Comparison of ENCODE assay signal across 1 cellular context in the genomic region with DNA sequence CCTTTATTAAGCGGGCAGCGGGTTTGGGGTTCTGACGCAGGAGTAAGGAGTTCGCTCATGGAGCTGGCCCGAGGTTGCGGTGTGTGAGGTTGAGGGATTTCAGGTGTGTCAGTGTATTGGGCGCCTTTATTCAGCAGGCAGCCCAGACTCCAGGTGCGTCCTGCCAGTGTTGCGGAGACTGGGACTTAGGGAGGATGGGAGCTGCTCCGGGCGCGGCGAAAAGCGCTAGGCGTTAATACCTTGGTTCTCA.
TF ChIP-seq lines count a peak whose summit lies in the region.

No MANE protein-coding gene starts in this region.

TF ChIP-seq in HepG2, 621 proteins besides CTCF, POLR2A, EP300 and RAD21 (continues in another document):
- no peak for TF ChIP-seq CBX2 (IDR thresholded peaks at IDR 0.05; ENCODE audit: low read depth, low read length)
- TF ChIP-seq CBX2 (CRISPR knock-in tag; IDR thresholded peaks at IDR 0.05; ENCODE audit: low read depth): no peak
- TF ChIP-seq EZH2 (conservative IDR thresholded peaks at IDR 0.05; ENCODE audit: low read depth, low read length): no peak
- no peak for TF ChIP-seq KLF6 (CRISPR knock-in tag; IDR thresholded peaks at IDR 0.05)
- no peak for TF ChIP-seq SUZ12 (IDR thresholded peaks at IDR 0.05; ENCODE audit: low read depth, low read length)
- TF ChIP-seq, protein P1, sequence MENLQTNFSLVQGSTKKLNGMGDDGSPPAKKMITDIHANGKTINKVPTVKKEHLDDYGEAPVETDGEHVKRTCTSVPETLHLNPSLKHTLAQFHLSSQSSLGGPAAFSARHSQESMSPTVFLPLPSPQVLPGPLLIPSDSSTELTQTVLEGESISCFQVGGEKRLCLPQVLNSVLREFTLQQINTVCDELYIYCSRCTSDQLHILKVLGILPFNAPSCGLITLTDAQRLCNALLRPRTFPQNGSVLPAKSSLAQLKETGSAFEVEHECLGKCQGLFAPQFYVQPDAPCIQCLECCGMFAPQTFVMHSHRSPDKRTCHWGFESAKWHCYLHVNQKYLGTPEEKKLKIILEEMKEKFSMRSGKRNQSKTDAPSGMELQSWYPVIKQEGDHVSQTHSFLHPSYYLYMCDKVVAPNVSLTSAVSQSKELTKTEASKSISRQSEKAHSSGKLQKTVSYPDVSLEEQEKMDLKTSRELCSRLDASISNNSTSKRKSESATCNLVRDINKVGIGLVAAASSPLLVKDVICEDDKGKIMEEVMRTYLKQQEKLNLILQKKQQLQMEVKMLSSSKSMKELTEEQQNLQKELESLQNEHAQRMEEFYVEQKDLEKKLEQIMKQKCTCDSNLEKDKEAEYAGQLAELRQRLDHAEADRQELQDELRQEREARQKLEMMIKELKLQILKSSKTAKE (CRISPR knock-in tag; IDR thresholded peaks at IDR 0.05; ENCODE audit: borderline replicate concordance): no peak
- no peak for TF ChIP-seq KMT2A (CRISPR knock-in tag; IDR thresholded peaks at IDR 0.05)
- no peak for TF ChIP-seq ATRX (CRISPR knock-in tag; IDR thresholded peaks at IDR 0.05; ENCODE audit: borderline replicate concordance)
- TF ChIP-seq KLF9 (CRISPR knock-in tag; IDR thresholded peaks at IDR 0.05; ENCODE audit: low read depth): no peak
- TF ChIP-seq MIXL1 (CRISPR knock-in tag; IDR thresholded peaks at IDR 0.05): no peak
- 0 out of 2 replicates have a peak, but pooled peaks have one; percentile 26 for TF ChIP-seq KDM5A (IDR thresholded peaks at IDR 0.05; ENCODE audit: borderline replicate concordance, low read length)
- 0 out of 2 replicates have a peak, but pooled peaks have one; percentile 9 for TF ChIP-seq HNRNPL (IDR thresholded peaks at IDR 0.05; ENCODE audit: low read depth, low read length)
- no peak for TF ChIP-seq MED8 (CRISPR knock-in tag; IDR thresholded peaks at IDR 0.05; ENCODE audit: insufficient replicate concordance)
- TF ChIP-seq, protein P2, sequence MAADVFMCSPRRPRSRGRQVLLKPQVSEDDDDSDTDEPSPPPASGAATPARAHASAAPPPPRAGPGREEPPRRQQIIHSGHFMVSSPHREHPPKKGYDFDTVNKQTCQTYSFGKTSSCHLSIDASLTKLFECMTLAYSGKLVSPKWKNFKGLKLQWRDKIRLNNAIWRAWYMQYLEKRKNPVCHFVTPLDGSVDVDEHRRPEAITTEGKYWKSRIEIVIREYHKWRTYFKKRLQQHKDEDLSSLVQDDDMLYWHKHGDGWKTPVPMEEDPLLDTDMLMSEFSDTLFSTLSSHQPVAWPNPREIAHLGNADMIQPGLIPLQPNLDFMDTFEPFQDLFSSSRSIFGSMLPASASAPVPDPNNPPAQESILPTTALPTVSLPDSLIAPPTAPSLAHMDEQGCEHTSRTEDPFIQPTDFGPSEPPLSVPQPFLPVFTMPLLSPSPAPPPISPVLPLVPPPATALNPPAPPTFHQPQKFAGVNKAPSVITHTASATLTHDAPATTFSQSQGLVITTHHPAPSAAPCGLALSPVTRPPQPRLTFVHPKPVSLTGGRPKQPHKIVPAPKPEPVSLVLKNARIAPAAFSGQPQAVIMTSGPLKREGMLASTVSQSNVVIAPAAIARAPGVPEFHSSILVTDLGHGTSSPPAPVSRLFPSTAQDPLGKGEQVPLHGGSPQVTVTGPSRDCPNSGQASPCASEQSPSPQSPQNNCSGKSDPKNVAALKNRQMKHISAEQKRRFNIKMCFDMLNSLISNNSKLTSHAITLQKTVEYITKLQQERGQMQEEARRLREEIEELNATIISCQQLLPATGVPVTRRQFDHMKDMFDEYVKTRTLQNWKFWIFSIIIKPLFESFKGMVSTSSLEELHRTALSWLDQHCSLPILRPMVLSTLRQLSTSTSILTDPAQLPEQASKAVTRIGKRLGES (CRISPR knock-in tag; IDR thresholded peaks at IDR 0.05; ENCODE audit: borderline replicate concordance): no peak; the same call in 1 of the 2 replicates
- TF ChIP-seq, protein P3, sequence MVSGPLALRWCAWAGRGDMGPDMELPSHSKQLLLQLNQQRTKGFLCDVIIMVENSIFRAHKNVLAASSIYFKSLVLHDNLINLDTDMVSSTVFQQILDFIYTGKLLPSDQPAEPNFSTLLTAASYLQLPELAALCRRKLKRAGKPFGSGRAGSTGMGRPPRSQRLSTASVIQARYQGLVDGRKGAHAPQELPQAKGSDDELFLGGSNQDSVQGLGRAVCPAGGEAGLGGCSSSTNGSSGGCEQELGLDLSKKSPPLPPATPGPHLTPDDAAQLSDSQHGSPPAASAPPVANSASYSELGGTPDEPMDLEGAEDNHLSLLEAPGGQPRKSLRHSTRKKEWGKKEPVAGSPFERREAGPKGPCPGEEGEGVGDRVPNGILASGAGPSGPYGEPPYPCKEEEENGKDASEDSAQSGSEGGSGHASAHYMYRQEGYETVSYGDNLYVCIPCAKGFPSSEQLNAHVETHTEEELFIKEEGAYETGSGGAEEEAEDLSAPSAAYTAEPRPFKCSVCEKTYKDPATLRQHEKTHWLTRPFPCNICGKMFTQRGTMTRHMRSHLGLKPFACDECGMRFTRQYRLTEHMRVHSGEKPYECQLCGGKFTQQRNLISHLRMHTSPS (CRISPR knock-in tag; IDR thresholded peaks at IDR 0.05; ENCODE audit: low read depth): no peak
- 0 out of 2 replicates have a peak, but pooled peaks have one; percentile 17 for TF ChIP-seq ISL2 (CRISPR knock-in tag; IDR thresholded peaks at IDR 0.05)
- TF ChIP-seq ZNF773 (CRISPR knock-in tag; IDR thresholded peaks at IDR 0.05; ENCODE audit: borderline replicate concordance): 0 out of 2 replicates have a peak, but pooled peaks have one; percentile 50
- TF ChIP-seq SKI (IDR thresholded peaks at IDR 0.05; ENCODE audit: partially characterized antibody): no peak
- no peak for TF ChIP-seq SNAPC2 (CRISPR knock-in tag; IDR thresholded peaks at IDR 0.05)
- TF ChIP-seq GZF1 (CRISPR knock-in tag; IDR thresholded peaks at IDR 0.05): no peak
- no peak for TF ChIP-seq NFATC3 (CRISPR knock-in tag; IDR thresholded peaks at IDR 0.05)
- 0 out of 2 replicates have a peak, but pooled peaks have one; percentile 1 for TF ChIP-seq ZNF234 (CRISPR knock-in tag; conservative IDR thresholded peaks at IDR 0.05)
- no peak for TF ChIP-seq SP4 (CRISPR knock-in tag; IDR thresholded peaks at IDR 0.05)
- TF ChIP-seq ZNF205 (CRISPR knock-in tag; IDR thresholded peaks at IDR 0.05): no peak
- no peak for TF ChIP-seq GATAD1 (CRISPR knock-in tag; IDR thresholded peaks at IDR 0.05)
- 0 out of 2 replicates have a peak, but pooled peaks have one; percentile 5 for TF ChIP-seq BORCS8-MEF2B (CRISPR knock-in tag; IDR thresholded peaks at IDR 0.05)
- 0 out of 2 replicates have a peak, but pooled peaks have one; percentile 10 for TF ChIP-seq TGIF2 (CRISPR knock-in tag; IDR thresholded peaks at IDR 0.05)
- no peak for TF ChIP-seq NFIC (IDR thresholded peaks at IDR 0.05; ENCODE audit: low read length)
- TF ChIP-seq ZZZ3 (CRISPR knock-in tag; IDR thresholded peaks at IDR 0.05; ENCODE audit: borderline replicate concordance): no peak
- TF ChIP-seq, protein P4, sequence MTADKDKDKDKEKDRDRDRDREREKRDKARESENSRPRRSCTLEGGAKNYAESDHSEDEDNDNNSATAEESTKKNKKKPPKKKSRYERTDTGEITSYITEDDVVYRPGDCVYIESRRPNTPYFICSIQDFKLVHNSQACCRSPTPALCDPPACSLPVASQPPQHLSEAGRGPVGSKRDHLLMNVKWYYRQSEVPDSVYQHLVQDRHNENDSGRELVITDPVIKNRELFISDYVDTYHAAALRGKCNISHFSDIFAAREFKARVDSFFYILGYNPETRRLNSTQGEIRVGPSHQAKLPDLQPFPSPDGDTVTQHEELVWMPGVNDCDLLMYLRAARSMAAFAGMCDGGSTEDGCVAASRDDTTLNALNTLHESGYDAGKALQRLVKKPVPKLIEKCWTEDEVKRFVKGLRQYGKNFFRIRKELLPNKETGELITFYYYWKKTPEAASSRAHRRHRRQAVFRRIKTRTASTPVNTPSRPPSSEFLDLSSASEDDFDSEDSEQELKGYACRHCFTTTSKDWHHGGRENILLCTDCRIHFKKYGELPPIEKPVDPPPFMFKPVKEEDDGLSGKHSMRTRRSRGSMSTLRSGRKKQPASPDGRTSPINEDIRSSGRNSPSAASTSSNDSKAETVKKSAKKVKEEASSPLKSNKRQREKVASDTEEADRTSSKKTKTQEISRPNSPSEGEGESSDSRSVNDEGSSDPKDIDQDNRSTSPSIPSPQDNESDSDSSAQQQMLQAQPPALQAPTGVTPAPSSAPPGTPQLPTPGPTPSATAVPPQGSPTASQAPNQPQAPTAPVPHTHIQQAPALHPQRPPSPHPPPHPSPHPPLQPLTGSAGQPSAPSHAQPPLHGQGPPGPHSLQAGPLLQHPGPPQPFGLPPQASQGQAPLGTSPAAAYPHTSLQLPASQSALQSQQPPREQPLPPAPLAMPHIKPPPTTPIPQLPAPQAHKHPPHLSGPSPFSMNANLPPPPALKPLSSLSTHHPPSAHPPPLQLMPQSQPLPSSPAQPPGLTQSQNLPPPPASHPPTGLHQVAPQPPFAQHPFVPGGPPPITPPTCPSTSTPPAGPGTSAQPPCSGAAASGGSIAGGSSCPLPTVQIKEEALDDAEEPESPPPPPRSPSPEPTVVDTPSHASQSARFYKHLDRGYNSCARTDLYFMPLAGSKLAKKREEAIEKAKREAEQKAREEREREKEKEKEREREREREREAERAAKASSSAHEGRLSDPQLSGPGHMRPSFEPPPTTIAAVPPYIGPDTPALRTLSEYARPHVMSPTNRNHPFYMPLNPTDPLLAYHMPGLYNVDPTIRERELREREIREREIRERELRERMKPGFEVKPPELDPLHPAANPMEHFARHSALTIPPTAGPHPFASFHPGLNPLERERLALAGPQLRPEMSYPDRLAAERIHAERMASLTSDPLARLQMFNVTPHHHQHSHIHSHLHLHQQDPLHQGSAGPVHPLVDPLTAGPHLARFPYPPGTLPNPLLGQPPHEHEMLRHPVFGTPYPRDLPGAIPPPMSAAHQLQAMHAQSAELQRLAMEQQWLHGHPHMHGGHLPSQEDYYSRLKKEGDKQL (CRISPR knock-in tag; IDR thresholded peaks at IDR 0.05; ENCODE audit: low read depth): no peak
- no peak for TF ChIP-seq NCOR1 (IDR thresholded peaks at IDR 0.05; ENCODE audit: borderline replicate concordance, low read length)
- TF ChIP-seq, protein P5, sequence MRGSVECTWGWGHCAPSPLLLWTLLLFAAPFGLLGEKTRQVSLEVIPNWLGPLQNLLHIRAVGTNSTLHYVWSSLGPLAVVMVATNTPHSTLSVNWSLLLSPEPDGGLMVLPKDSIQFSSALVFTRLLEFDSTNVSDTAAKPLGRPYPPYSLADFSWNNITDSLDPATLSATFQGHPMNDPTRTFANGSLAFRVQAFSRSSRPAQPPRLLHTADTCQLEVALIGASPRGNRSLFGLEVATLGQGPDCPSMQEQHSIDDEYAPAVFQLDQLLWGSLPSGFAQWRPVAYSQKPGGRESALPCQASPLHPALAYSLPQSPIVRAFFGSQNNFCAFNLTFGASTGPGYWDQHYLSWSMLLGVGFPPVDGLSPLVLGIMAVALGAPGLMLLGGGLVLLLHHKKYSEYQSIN (CRISPR knock-in tag; IDR thresholded peaks at IDR 0.05; ENCODE audit: borderline replicate concordance): no peak
- no peak for TF ChIP-seq SMC3 (IDR thresholded peaks at IDR 0.05; ENCODE audit: low read length)
- TF ChIP-seq, protein P6, sequence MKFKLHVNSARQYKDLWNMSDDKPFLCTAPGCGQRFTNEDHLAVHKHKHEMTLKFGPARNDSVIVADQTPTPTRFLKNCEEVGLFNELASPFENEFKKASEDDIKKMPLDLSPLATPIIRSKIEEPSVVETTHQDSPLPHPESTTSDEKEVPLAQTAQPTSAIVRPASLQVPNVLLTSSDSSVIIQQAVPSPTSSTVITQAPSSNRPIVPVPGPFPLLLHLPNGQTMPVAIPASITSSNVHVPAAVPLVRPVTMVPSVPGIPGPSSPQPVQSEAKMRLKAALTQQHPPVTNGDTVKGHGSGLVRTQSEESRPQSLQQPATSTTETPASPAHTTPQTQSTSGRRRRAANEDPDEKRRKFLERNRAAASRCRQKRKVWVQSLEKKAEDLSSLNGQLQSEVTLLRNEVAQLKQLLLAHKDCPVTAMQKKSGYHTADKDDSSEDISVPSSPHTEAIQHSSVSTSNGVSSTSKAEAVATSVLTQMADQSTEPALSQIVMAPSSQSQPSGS (CRISPR knock-in tag; IDR thresholded peaks at IDR 0.05): no peak
- no peak for TF ChIP-seq MAFK (conservative IDR thresholded peaks at IDR 0.05 in 1 of 2, IDR thresholded peaks at IDR 0.05 in 1 of 2; ENCODE audit: low read length in 2 of 2)
- no peak for TF ChIP-seq ELF4 (CRISPR knock-in tag; IDR thresholded peaks at IDR 0.05; ENCODE audit: borderline replicate concordance)
- TF ChIP-seq ZNF24 (IDR thresholded peaks at IDR 0.05): no peak
- TF ChIP-seq, protein P7, sequence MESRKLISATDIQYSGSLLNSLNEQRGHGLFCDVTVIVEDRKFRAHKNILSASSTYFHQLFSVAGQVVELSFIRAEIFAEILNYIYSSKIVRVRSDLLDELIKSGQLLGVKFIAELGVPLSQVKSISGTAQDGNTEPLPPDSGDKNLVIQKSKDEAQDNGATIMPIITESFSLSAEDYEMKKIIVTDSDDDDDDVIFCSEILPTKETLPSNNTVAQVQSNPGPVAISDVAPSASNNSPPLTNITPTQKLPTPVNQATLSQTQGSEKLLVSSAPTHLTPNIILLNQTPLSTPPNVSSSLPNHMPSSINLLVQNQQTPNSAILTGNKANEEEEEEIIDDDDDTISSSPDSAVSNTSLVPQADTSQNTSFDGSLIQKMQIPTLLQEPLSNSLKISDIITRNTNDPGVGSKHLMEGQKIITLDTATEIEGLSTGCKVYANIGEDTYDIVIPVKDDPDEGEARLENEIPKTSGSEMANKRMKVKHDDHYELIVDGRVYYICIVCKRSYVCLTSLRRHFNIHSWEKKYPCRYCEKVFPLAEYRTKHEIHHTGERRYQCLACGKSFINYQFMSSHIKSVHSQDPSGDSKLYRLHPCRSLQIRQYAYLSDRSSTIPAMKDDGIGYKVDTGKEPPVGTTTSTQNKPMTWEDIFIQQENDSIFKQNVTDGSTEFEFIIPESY (CRISPR knock-in tag; IDR thresholded peaks at IDR 0.05): no peak
- no peak for TF ChIP-seq RBM22 (optimal IDR thresholded peaks at IDR 0.05; ENCODE audit: low read length)
- no peak for TF ChIP-seq ZNF660 (CRISPR knock-in tag; IDR thresholded peaks at IDR 0.05; ENCODE audit: borderline replicate concordance, low read depth)
- no peak for TF ChIP-seq NPAS2 (CRISPR knock-in tag; IDR thresholded peaks at IDR 0.05; ENCODE audit: borderline replicate concordance)
- TF ChIP-seq, protein P8, sequence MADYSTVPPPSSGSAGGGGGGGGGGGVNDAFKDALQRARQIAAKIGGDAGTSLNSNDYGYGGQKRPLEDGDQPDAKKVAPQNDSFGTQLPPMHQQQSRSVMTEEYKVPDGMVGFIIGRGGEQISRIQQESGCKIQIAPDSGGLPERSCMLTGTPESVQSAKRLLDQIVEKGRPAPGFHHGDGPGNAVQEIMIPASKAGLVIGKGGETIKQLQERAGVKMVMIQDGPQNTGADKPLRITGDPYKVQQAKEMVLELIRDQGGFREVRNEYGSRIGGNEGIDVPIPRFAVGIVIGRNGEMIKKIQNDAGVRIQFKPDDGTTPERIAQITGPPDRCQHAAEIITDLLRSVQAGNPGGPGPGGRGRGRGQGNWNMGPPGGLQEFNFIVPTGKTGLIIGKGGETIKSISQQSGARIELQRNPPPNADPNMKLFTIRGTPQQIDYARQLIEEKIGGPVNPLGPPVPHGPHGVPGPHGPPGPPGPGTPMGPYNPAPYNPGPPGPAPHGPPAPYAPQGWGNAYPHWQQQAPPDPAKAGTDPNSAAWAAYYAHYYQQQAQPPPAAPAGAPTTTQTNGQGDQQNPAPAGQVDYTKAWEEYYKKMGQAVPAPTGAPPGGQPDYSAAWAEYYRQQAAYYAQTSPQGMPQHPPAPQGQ (CRISPR knock-in tag; IDR thresholded peaks at IDR 0.05; ENCODE audit: borderline replicate concordance): no peak
- TF ChIP-seq XRCC5 (optimal IDR thresholded peaks at IDR 0.05; ENCODE audit: low read length): no peak
- TF ChIP-seq, protein P9, sequence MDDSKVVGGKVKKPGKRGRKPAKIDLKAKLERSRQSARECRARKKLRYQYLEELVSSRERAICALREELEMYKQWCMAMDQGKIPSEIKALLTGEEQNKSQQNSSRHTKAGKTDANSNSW (CRISPR knock-in tag; IDR thresholded peaks at IDR 0.05; ENCODE audit: borderline replicate concordance): no peak
- no peak for TF ChIP-seq SP2 (CRISPR knock-in tag; IDR thresholded peaks at IDR 0.05)
